Comparison of ENCODE assay signal across 34 cellular contexts in the genomic region with DNA sequence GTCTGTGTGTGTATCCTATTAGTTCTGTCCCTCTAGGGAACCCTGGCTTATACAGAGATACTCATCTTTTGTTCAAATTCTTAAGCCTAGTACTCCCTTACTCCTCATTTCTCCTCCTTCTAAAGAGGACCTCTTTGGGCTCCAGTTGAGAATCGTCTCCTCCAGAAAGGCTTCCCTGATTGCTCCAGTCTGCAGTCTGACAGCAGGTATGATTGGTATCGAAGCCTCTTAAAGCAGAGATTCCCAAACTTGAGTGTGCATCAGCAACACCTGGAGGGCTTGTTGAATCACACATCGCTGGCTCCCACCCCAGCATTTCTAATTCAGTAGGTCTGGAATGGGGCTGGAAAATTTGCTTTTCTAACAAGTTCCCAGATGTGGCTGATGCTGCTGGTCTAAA.
"Had no signal": no experiment of that assay in that cellular context is flagged by ENCODE, and none has a peak within 500 bp of the region (broad histone marks: within the 10 kb centered on the region; RNA-seq: fewer than 3 reads in every experiment).

No MANE protein-coding gene starts in this region.

- H3K9me3 ChIP-seq: MG63 had no signal

- DNase-seq: Karpas-422, Kasumi-1, MG63, MM.1S, MV-4-11, NCI-H1048, NCI-H1092, NCI-H1092 treated with DMSO at 0.1 percent for 48 hours, NCI-H1105, NCI-H1105 treated with DMSO at 0.1 percent for 48 hours, NCI-H1417, NCI-H1417 treated with DMSO at 0.1 percent for 48 hours, NCI-H1436, NCI-H1436 treated with DMSO at 0.1 percent for 48 hours, NCI-H146, NCI-H1694, NCI-H1694 treated with DMSO at 0.1 percent for 48 hours, NCI-H187, NCI-H187 treated with DMSO at 0.1 percent for 48 hours, NCI-H1930, NCI-H2029, NCI-H2029 treated with DMSO at 0.1 percent for 48 hours, NCI-H2081, NCI-H2081 treated with DMSO at 0.1 percent for 48 hours, NCI-H2107, NCI-H2171, NCI-H2171 treated with DMSO at 0.1 percent for 48 hours, NCI-H2227 treated with DMSO at 0.1 percent for 48 hours, NCI-H226, NCI-H345, NCI-H446, NCI-H446 treated with DMSO at 0.1 percent for 48 hours, NCI-H510A, NCI-H510A treated with DMSO at 0.1 percent for 48 hours had no signal

- H3K36me3 ChIP-seq: MG63 had no signal

- H3K4me3 ChIP-seq: MG63 had no signal
